17 cellular contexts compared by ENCODE assay signal in the genomic region with DNA sequence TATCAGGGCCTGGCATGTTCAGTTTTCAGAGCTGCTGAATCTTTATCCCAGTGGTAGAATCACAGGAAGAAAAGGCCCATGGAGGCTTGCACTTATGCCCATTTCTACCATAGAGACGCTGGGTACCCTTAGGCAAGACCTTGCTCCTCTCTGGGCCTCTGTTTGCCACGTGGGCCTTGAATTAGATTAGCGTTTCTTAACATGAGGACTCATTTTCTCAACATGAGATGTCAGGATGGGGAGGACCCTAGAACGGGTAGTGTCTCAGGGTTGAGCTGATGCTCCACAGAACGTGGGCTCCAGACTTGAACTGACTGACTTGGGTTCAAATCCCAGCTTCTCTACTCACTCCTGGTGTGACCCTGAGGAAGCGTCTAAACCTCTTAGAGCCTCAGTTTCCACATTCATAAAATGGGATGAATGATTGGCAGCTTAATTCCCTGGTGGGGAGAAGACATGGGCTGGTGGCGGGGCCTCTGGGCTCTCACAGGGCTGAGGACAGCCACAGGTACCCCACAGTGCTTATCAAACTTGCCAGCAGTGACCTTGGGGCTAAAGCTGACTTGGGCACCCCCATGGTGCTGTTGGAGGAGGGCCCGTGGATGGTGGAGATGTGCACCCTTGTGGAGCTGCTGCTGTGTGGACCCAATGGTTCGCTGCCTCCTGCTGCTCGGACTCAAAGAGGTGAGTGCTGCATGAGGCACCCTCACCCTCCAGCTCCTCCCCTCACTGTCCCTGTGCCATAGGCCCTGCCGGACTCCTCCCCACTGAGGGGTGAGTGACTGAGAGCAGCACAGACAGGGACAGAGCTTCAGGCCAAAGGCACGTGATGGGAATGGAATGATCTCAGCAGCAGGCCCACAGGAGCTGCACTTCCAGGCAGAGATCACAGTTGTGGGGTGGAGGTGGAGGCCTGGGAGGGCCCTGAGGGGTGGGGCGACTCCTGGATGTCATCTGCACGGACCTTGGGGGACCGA. TPM values are rescaled to one million over a fixed set of nuclear protein-coding genes. Genes with fewer than 3 reads are reported as not detected.
DNase-seq lines count a peak whose midpoint lies in the region; ATAC-seq and TF ChIP-seq lines count a peak whose summit lies in the region.
"Had no signal": no experiment of that assay in that cellular context is flagged by ENCODE, and none has a peak within 500 bp of the region (broad histone marks: within the 10 kb centered on the region; RNA-seq: fewer than 3 reads in every experiment).

No MANE protein-coding gene starts in this region.

- H2BK12ac ChIP-seq in trophoblast cell (ENCODE audit: low read length) = no peak overlapping the region

- H3K9ac ChIP-seq in endodermal cell (ENCODE audit: extremely low read depth, low read length, poor library complexity, severe bottlenecking) (peak overlapping the region; percentile 84), trophoblast cell (ENCODE audit: low read length) (no peak overlapping the region)
- H3K9ac ChIP-seq: neural progenitor cell had no signal

- H3K23ac ChIP-seq in trophoblast cell (ENCODE audit: low read length) = no peak overlapping the region

- H3K36me3 ChIP-seq in endodermal cell (ENCODE audit: control insufficient read depth, insufficient read depth, low read length) (no peaks in the 10 kb centered on the region), trophoblast cell (ENCODE audit: control insufficient read depth in 1 of 2, insufficient read depth in 2 of 2, low read length in 2 of 2) (no peaks in the 10 kb centered on the region)
- H3K36me3 ChIP-seq: neural progenitor cell, tibial nerve had no signal

- no peak for TF ChIP-seq CTCF in endodermal cell (conservative IDR thresholded peaks at IDR 0.05)

- no peak for DNase-seq in T-helper 2 cell treated with Interferon-gamma antibody and Interleukin-4, amounts not matched to agents 5 μg/mL and 100 μg/mL, for 36 hours (ENCODE audit: low spot score)
- no peak for DNase-seq in T-helper 2 cell
- peak; percentile 41 for DNase-seq in M059J (ENCODE audit: low read depth)
- peak; percentile 75 for DNase-seq in endodermal cell
- DNase-seq in trophoblast cell = peak; percentile 8 to 10
- no peak for DNase-seq in stimulated activated naive B cell treated with anti-CD40 and anti-IgM and Interleukin-4, amounts not matched to agents 10 μg/mL and 1 μg/mL and 100 μg/mL, for 72 hours
- DNase-seq: effector CD8-positive, alpha-beta T cell; Karpas-422; kidney glomerular epithelial cell; small intestine had no signal

- peaks cover 7% of the 10 kb centered on the region for H3K9me3 Mint-ChIP-seq in T-helper 2 cell treated with Interferon-gamma antibody and Interleukin-4, amounts not matched to agents 5 μg/mL and 100 μg/mL, for 36 hours
- H3K9me3 Mint-ChIP-seq in endodermal cell = peaks cover 18% of the 10 kb centered on the region
- H3K9me3 Mint-ChIP-seq in stimulated activated naive B cell treated with anti-CD40 and anti-IgM and Interleukin-4, amounts not matched to agents 10 μg/mL and 1 μg/mL and 100 μg/mL, for 72 hours = peaks cover 0 to 5% of the 10 kb centered on the region in 2 donors
- H3K9me3 Mint-ChIP-seq: neural progenitor cell had no signal

- no peak overlapping the region for H3K14ac ChIP-seq in trophoblast cell (ENCODE audit: low read length)

- 81 to 87% methylated on average over 10 to 15 of the region's 15 CpGs for WGBS in endodermal cell (ENCODE audit: insufficient coverage in 1 of 2, insufficient read length in 1 of 2), 2 experiments
- WGBS in trophoblast cell (ENCODE audit: extremely low coverage, insufficient coverage, insufficient read length) = no CpG with 5 or more reads among the region's 15 CpGs

- no peak overlapping the region for H2AK5ac ChIP-seq in trophoblast cell (ENCODE audit: low read length)

- H3K4ac ChIP-seq in trophoblast cell (ENCODE audit: low read depth, low read length) = no peak overlapping the region

- H3K4me3 Mint-ChIP-seq in T-helper 2 cell treated with Interferon-gamma antibody and Interleukin-4, amounts not matched to agents 5 μg/mL and 100 μg/mL, for 36 hours = no peak overlapping the region
- peak overlapping the region; percentile 18 for H3K4me3 Mint-ChIP-seq in endodermal cell
- no peak overlapping the region for H3K4me3 Mint-ChIP-seq in stimulated activated naive B cell treated with anti-CD40 and anti-IgM and Interleukin-4, amounts not matched to agents 10 μg/mL and 1 μg/mL and 100 μg/mL, for 72 hours
- H3K4me3 Mint-ChIP-seq: neural progenitor cell had no signal

- no peak overlapping the region for H3K4me2 ChIP-seq in trophoblast cell (ENCODE audit: low read length)
- H3K4me2 ChIP-seq: neural progenitor cell had no signal

- peak overlapping the region; percentile 77 for H3K27ac Mint-ChIP-seq in T-helper 2 cell treated with Interferon-gamma antibody and Interleukin-4, amounts not matched to agents 5 μg/mL and 100 μg/mL, for 36 hours
- no peak overlapping the region for H3K27ac Mint-ChIP-seq in endodermal cell
- H3K27ac Mint-ChIP-seq in stimulated activated naive B cell treated with anti-CD40 and anti-IgM and Interleukin-4, amounts not matched to agents 10 μg/mL and 1 μg/mL and 100 μg/mL, for 72 hours = no peak overlapping the region
- H3K27ac Mint-ChIP-seq: T-cell had no signal

- H3K4me3 ChIP-seq in endodermal cell (ENCODE audit: low read length) = peak overlapping the region; percentile 14
- no peak overlapping the region for H3K4me3 ChIP-seq in trophoblast cell (ENCODE audit: low read depth, low read length)
- H3K4me3 ChIP-seq: neural progenitor cell, tibial nerve had no signal

- H4K12ac ChIP-seq in trophoblast cell (ENCODE audit: low read depth, low read length) = no peak overlapping the region

- no peak overlapping the region for H4K8ac ChIP-seq in trophoblast cell (ENCODE audit: low read depth, low read length)

- H3K27me3 Mint-ChIP-seq in T-helper 2 cell treated with Interferon-gamma antibody and Interleukin-4, amounts not matched to agents 5 μg/mL and 100 μg/mL, for 36 hours (ENCODE audit: low read depth) = no peaks in the 10 kb centered on the region
- H3K27me3 Mint-ChIP-seq in endodermal cell (ENCODE audit: insufficient read depth) = no peaks in the 10 kb centered on the region
- H3K27me3 Mint-ChIP-seq in stimulated activated naive B cell treated with anti-CD40 and anti-IgM and Interleukin-4, amounts not matched to agents 10 μg/mL and 1 μg/mL and 100 μg/mL, for 72 hours = no peaks in the 10 kb centered on the region
- H3K27me3 Mint-ChIP-seq: T-cell had no signal

- H3K4me1 Mint-ChIP-seq in T-helper 2 cell treated with Interferon-gamma antibody and Interleukin-4, amounts not matched to agents 5 μg/mL and 100 μg/mL, for 36 hours (ENCODE audit: low read depth) = peaks cover 33% of the 10 kb centered on the region
- peaks cover 51% of the 10 kb centered on the region for H3K4me1 Mint-ChIP-seq in endodermal cell
- peaks cover 17 to 18% of the 10 kb centered on the region in 2 donors for H3K4me1 Mint-ChIP-seq in stimulated activated naive B cell treated with anti-CD40 and anti-IgM and Interleukin-4, amounts not matched to agents 10 μg/mL and 1 μg/mL and 100 μg/mL, for 72 hours

- H3K4me1 ChIP-seq in endodermal cell (ENCODE audit: control insufficient read depth, insufficient read depth, low read length) (peaks cover 14% of the 10 kb centered on the region), trophoblast cell (ENCODE audit: control insufficient read depth in 1 of 2, insufficient read depth in 2 of 2, low read length in 2 of 2) (peaks cover 3 to 14% of the 10 kb centered on the region in 2 experiments)

- H3K18ac ChIP-seq in trophoblast cell (ENCODE audit: low read length) = no peak overlapping the region

- no peaks in the 10 kb centered on the region for H3K79me2 ChIP-seq in trophoblast cell (ENCODE audit: control insufficient read depth, insufficient read depth, low read length, poor library complexity)

- H3K9me3 ChIP-seq in endodermal cell (ENCODE audit: control insufficient read depth, low read length) (no peaks in the 10 kb centered on the region), trophoblast cell (ENCODE audit: insufficient read depth, low read depth, low read length) (peaks cover 8% of the 10 kb centered on the region)
- H3K9me3 ChIP-seq: tibial nerve had no signal

- no peak for ATAC-seq in GM18505 (IDR thresholded peaks at IDR 0.05; ENCODE audit: unreplicated experiment)
- no peak for ATAC-seq in HG03095 (IDR thresholded peaks at IDR 0.05; ENCODE audit: unreplicated experiment)
- no peak for ATAC-seq in stimulated activated naive B cell treated with anti-CD40 and anti-IgM and Interleukin-4, amounts not matched to agents 10 μg/mL and 1 μg/mL and 100 μg/mL, for 72 hours (replicated peaks)
- ATAC-seq: T-cell had no signal

- no peak overlapping the region for H2AFZ ChIP-seq in trophoblast cell (ENCODE audit: insufficient read depth, low read length, poor library complexity)
- H2AFZ ChIP-seq: neural progenitor cell had no signal

- no peak for TF ChIP-seq POLR2A in GM18505 (IDR thresholded peaks at IDR 0.05; ENCODE audit: borderline replicate concordance, extremely low read depth, insufficient read depth, insufficient read length)

- no peak overlapping the region for H4K91ac ChIP-seq in trophoblast cell (ENCODE audit: low read depth, low read length)

- H3K36me3 Mint-ChIP-seq in T-helper 2 cell treated with Interferon-gamma antibody and Interleukin-4, amounts not matched to agents 5 μg/mL and 100 μg/mL, for 36 hours (ENCODE audit: low read depth) = peaks cover 15% of the 10 kb centered on the region
- H3K36me3 Mint-ChIP-seq in endodermal cell (ENCODE audit: low read depth) = no peaks in the 10 kb centered on the region
- peaks cover 3 to 5% of the 10 kb centered on the region in 2 donors for H3K36me3 Mint-ChIP-seq in stimulated activated naive B cell treated with anti-CD40 and anti-IgM and Interleukin-4, amounts not matched to agents 10 μg/mL and 1 μg/mL and 100 μg/mL, for 72 hours
- H3K36me3 Mint-ChIP-seq: neural progenitor cell had no signal

- H3K27ac ChIP-seq in endodermal cell (ENCODE audit: low read depth, low read length) (peak overlapping the region; percentile 40), trophoblast cell (ENCODE audit: low read depth, low read length) (no peak overlapping the region)
- H3K27ac ChIP-seq: neural progenitor cell had no signal

- no peak overlapping the region for H2BK120ac ChIP-seq in trophoblast cell (ENCODE audit: insufficient read depth, low read length, poor library complexity)

- H3K79me1 ChIP-seq in trophoblast cell (ENCODE audit: low read length) = no peaks in the 10 kb centered on the region

- no peaks in the 10 kb centered on the region for H3K27me3 ChIP-seq in endodermal cell (ENCODE audit: control insufficient read depth, insufficient read depth, low read length, poor library complexity, severe bottlenecking)
- no peaks in the 10 kb centered on the region for H3K27me3 ChIP-seq in trophoblast cell (ENCODE audit: insufficient read depth, low read length)
- H3K27me3 ChIP-seq: neural progenitor cell, tibial nerve had no signal

- H2BK5ac ChIP-seq in trophoblast cell (ENCODE audit: low read depth, low read length, poor library complexity) = no peak overlapping the region

RNA-seq across cellular contexts. Expression of a gene that starts 28.2 kb away (rescaled TPM):
- total RNA-seq in M059J (2014; rRNA removed; shearing (Covaris generic)) = not detected in 2 replicates
- total RNA-seq in endodermal cell = not detected
- not detected for polyA plus RNA-seq in endodermal cell (2013, experiment 1 of 2)
- polyA plus RNA-seq in endodermal cell (2013, experiment 2 of 2) = not detected
- not detected in 2 replicates for polyA plus RNA-seq in trophoblast cell (2013)
- total RNA-seq: astrocyte, frontal cortex, T-cell, tibial nerve had no signal
- polyA plus RNA-seq: small intestine had no signal

RNA-seq across cellular contexts. Expression of a gene that starts 31.5 kb away (rescaled TPM):
- total RNA-seq in M059J (2014; rRNA removed; shearing (Covaris generic)) = not detected in 2 replicates
- not detected for total RNA-seq in endodermal cell
- not detected for polyA plus RNA-seq in endodermal cell (2013, experiment 1 of 2)
- polyA plus RNA-seq in endodermal cell (2013, experiment 2 of 2) = not detected
- not detected in 2 replicates for polyA plus RNA-seq in trophoblast cell (2013)
- total RNA-seq: astrocyte, frontal cortex, tibial nerve had no signal
- polyA plus RNA-seq: small intestine had no signal

RNA-seq across cellular contexts. Expression of a gene that starts 55.5 kb away (rescaled TPM):
- not detected in 2 replicates for total RNA-seq in M059J (2014; rRNA removed; shearing (Covaris generic))
- total RNA-seq in endodermal cell = not detected
- not detected for polyA plus RNA-seq in endodermal cell (2013, experiment 1 of 2)
- polyA plus RNA-seq in endodermal cell (2013, experiment 2 of 2) = not detected
- not detected in 2 replicates for polyA plus RNA-seq in trophoblast cell (2013)
- total RNA-seq: astrocyte, frontal cortex, T-cell, tibial nerve had no signal
- polyA plus RNA-seq: small intestine had no signal

Comparison
In these comparisons a context has a peak if more than half of its experiments do, and no peak if none do; other contexts are left out.
1. DNase-seq: peak in M059J (single experiment), endodermal cell (single experiment) and trophoblast cell (2 of 2); none in T-helper 2 cell treated with Interferon-gamma antibody and Interleukin-4, amounts not matched to agents 5 μg/mL and 100 μg/mL, for 36 hours (single experiment), T-helper 2 cell (0 of 5) and stimulated activated naive B cell treated with anti-CD40 and anti-IgM and Interleukin-4, amounts not matched to agents 10 μg/mL and 1 μg/mL and 100 μg/mL, for 72 hours (single experiment).